8 cellular contexts compared by ENCODE assay signal in the genomic region with DNA sequence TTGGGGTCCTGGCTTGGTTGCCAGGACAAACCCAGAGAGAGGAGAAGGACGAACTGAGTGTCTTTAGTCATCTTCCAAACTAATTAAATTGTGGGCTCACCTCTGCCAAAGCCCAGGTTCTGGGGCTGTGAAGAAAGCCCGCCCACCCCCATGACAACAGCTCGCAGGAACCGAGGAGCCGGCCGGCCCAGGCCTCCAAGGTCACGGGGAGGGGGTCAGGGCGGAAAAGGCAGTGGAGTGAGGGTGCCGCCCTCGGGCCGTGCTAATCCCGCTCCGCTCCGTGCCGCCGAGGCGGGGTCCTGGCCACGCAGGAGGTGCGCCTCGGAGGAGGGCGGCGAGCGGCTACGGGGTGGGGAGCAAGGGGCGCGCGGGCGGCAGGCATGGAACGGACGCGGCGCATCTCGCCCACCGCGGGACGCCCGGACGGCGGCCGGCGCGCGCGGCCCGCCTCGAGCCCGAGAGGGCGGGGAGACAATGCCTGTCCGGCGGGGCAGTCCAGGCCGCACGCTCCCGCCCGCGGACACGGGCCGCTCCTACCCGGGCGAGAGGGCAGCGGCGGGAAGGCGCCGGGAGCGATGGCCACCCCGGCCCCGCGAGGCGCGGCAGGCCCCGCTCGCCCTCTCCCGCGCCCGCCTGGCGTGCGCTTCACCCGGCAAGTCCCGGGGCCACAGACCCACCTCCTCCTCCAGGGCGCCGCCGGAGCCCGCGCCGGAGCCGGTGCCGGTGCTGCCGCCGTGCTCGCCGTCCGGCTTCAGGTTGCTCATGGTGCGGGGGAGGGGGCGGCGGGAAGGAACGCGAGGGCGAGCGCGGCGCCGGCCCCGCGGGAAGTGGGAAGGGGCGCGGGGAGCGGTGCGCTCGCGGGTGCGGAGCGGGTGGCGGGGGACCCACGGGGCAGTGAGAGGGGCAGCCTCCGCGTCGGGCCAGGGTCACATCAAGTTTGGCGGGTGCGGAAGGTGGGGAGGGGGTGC. TPM values are rescaled to one million over a fixed set of nuclear protein-coding genes. Genes with fewer than 3 reads are reported as not detected.
DNase-seq lines count a peak whose midpoint lies in the region; ATAC-seq and TF ChIP-seq lines count a peak whose summit lies in the region.

No MANE protein-coding gene starts in this region.

- POLR2A ChIA-PET in Panc1 (lab: Charles Lee) = no interaction called here

- no TSS peak for BruUV-seq in Panc1 (replicated peaks; lab: Mats Ljungman, UMichigan)

- ATAC-seq in Panc1 (peak; percentile 65), HG03108 (IDR thresholded peaks at IDR 0.05; ENCODE audit: unreplicated experiment) (no peak), GM18861 (IDR thresholded peaks at IDR 0.05; ENCODE audit: unreplicated experiment) (no peak)
- peak; percentile 52 for ATAC-seq in effector memory CD8-positive, alpha-beta T cell (replicated peaks)

- H3K36me3 ChIP-seq in GM06990 (ENCODE audit: control insufficient read depth, insufficient read depth, low read length) (no peaks in the 10 kb centered on the region), Panc1 (ENCODE audit: control insufficient read depth, insufficient read depth, low read length) (no peaks in the 10 kb centered on the region), neural cell (ENCODE audit: insufficient read depth, low read length) (no peaks in the 10 kb centered on the region)

- peak overlapping the region; percentile 48 to 61 for H3K4me3 Mint-ChIP-seq in effector memory CD8-positive, alpha-beta T cell

- H3K4me3 ChIP-seq in GM06990 (replicated peaks; ENCODE audit: low read depth, low read length) (peak overlapping the region; percentile 51), Panc1 (ENCODE audit: low read depth in 2 of 2, low read length in 2 of 2) (peak overlapping the region; percentile 40 to 69), neural cell (ENCODE audit: low read length) (peak overlapping the region; percentile 56)

- H3K4me1 Mint-ChIP-seq in effector memory CD8-positive, alpha-beta T cell (ENCODE audit: low read depth in 2 of 2) = peaks cover 4 to 5% of the 10 kb centered on the region in 2 donors

- H4K20me1 ChIP-seq in neural cell (ENCODE audit: insufficient read depth) = no peaks in the 10 kb centered on the region

- H3K4me1 ChIP-seq in Panc1 (ENCODE audit: control insufficient read depth, insufficient read depth, low read length) = peaks cover 15% of the 10 kb centered on the region

- H3F3A ChIP-seq in neural cell (ENCODE audit: insufficient read depth, low read length, poor library complexity, severe bottlenecking) = no peaks in the 10 kb centered on the region

- H3K27ac Mint-ChIP-seq in effector memory CD8-positive, alpha-beta T cell = no peak overlapping the region

- no peak overlapping the region for H3K9ac ChIP-seq in neural cell (ENCODE audit: low read length)

- H3K9me3 ChIP-seq in Panc1 (ENCODE audit: control insufficient read depth, insufficient read depth, low read depth, low read length) (no peaks in the 10 kb centered on the region), neural cell (ENCODE audit: low read length) (no peaks in the 10 kb centered on the region)

- no peak for TF ChIP-seq CTCF in GM06990 (IDR thresholded peaks at IDR 0.05; ENCODE audit: insufficient read depth, low read length, poor library complexity, severe bottlenecking)
- no peak for TF ChIP-seq CTCF in Panc1 (IDR thresholded peaks at IDR 0.05)
- TF ChIP-seq CTCF in neural cell (IDR thresholded peaks at IDR 0.05; ENCODE audit: poor library complexity, severe bottlenecking) = no peak

- intact Hi-C loops in Panc1 (cut with micrococcal nuclease; ENCODE audit: unreplicated experiment) = no loop called here

- H3K27me3 Mint-ChIP-seq in effector memory CD8-positive, alpha-beta T cell = peaks cover 21 to 49% of the 10 kb centered on the region in 2 donors

- no peak for DNase-seq in GM06990 (ENCODE audit: extremely low read depth, insufficient read length)
- DNase-seq in Panc1 (ENCODE audit: low read depth, low spot score) = no peak
- DNase-seq in effector memory CD8-positive, alpha-beta T cell = peak in 1 of 3 experiments; percentile 11
- no peak for DNase-seq in pons (ENCODE audit: low spot score)
- DNase-seq in AG08395 (ENCODE audit: low spot score) = no peak

- H3K36me3 Mint-ChIP-seq in effector memory CD8-positive, alpha-beta T cell (ENCODE audit: insufficient read depth) = peaks cover 3% of the 10 kb centered on the region

- in situ Hi-C loops in Panc1 (cut with HindIII; ENCODE audit: low pct_unique_long_range_greater_than_20kb, low sequenced_read_pairs) = no loop called here

- no peaks in the 10 kb centered on the region for H3K79me2 ChIP-seq in neural cell (replicated peaks; ENCODE audit: insufficient read depth, low read length)

- H3K9me2 ChIP-seq in neural cell (ENCODE audit: insufficient read depth, low read length) = no peaks in the 10 kb centered on the region

- no peaks in the 10 kb centered on the region for H3K9me3 Mint-ChIP-seq in effector memory CD8-positive, alpha-beta T cell

- no peak overlapping the region for H3K4me2 ChIP-seq in neural cell (ENCODE audit: low read length)

- TF ChIP-seq RAD21 in neural cell (conservative IDR thresholded peaks at IDR 0.05) = no peak

- H3K27ac ChIP-seq in Panc1 (ENCODE audit: low read length) = peak overlapping the region; percentile 74
- H3K27ac ChIP-seq in neural cell (ENCODE audit: low read length) = no peak overlapping the region

- H3K27me3 ChIP-seq in GM06990 (replicated peaks; ENCODE audit: control insufficient read depth, insufficient read depth, low read length) = no peaks in the 10 kb centered on the region; the same call in 1 of the 2 replicates
- no peaks in the 10 kb centered on the region for H3K27me3 ChIP-seq in Panc1 (ENCODE audit: control insufficient read depth, insufficient read depth, low read length)
- H3K27me3 ChIP-seq in neural cell (ENCODE audit: insufficient read depth, low read depth, low read length) = peaks cover 33% of the 10 kb centered on the region

- no peak for TF ChIP-seq EP300 in neural cell (conservative IDR thresholded peaks at IDR 0.05; ENCODE audit: poor library complexity, severe bottlenecking)

- CTCF ChIA-PET in Panc1 (lab: Charles Lee) = interaction anchor here (0.5 kb wide), 1 partner anchor 46 kb away, joined by 5 read pairs; no protein-coding TSS in a partner anchor

- H2AFZ ChIP-seq in neural cell (ENCODE audit: low read depth, low read length) = no peak overlapping the region

TF ChIP-seq in neural cell, 6 proteins besides CTCF, POLR2A, EP300 and RAD21:
- TF ChIP-seq TAF1 (IDR thresholded peaks at IDR 0.05; ENCODE audit: low read depth) (no peak), MXI1 (conservative IDR thresholded peaks at IDR 0.05; ENCODE audit: poor library complexity, severe bottlenecking) (peak; percentile 20), SMC3 (conservative IDR thresholded peaks at IDR 0.05; ENCODE audit: poor library complexity) (no peak)
- TF ChIP-seq, protein P1, sequence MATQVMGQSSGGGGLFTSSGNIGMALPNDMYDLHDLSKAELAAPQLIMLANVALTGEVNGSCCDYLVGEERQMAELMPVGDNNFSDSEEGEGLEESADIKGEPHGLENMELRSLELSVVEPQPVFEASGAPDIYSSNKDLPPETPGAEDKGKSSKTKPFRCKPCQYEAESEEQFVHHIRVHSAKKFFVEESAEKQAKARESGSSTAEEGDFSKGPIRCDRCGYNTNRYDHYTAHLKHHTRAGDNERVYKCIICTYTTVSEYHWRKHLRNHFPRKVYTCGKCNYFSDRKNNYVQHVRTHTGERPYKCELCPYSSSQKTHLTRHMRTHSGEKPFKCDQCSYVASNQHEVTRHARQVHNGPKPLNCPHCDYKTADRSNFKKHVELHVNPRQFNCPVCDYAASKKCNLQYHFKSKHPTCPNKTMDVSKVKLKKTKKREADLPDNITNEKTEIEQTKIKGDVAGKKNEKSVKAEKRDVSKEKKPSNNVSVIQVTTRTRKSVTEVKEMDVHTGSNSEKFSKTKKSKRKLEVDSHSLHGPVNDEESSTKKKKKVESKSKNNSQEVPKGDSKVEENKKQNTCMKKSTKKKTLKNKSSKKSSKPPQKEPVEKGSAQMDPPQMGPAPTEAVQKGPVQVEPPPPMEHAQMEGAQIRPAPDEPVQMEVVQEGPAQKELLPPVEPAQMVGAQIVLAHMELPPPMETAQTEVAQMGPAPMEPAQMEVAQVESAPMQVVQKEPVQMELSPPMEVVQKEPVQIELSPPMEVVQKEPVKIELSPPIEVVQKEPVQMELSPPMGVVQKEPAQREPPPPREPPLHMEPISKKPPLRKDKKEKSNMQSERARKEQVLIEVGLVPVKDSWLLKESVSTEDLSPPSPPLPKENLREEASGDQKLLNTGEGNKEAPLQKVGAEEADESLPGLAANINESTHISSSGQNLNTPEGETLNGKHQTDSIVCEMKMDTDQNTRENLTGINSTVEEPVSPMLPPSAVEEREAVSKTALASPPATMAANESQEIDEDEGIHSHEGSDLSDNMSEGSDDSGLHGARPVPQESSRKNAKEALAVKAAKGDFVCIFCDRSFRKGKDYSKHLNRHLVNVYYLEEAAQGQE (IDR thresholded peaks at IDR 0.05; ENCODE audit: borderline replicate concordance) = no peak
TF ChIP-seq in neural cell: peak in this region for 1.

RNA-seq across cellular contexts. Expression of a gene that starts 0.5 kb away (rescaled TPM):
- 33.7 TPM for total RNA-seq in Panc1 (2021; ENCODE audit: unreplicated experiment)
- polyA plus RNA-seq in Panc1 (2012; ENCODE audit: insufficient read length) = 29.8 TPM
- polyA plus RNA-seq in neural cell = not detected in 2 replicates
- not detected in 2 replicates for polyA minus RNA-seq in neural cell

RNA-seq across cellular contexts. Expression of a gene that starts 50.6 kb away (rescaled TPM):
- total RNA-seq in Panc1 (2021; ENCODE audit: unreplicated experiment) = 38.6 TPM
- 12.6 TPM for polyA plus RNA-seq in Panc1 (2012; ENCODE audit: insufficient read length)
- 0.58 and 0.78 TPM in 2 replicates for polyA plus RNA-seq in neural cell
- polyA minus RNA-seq in neural cell = 0.23 and 0.49 TPM in 2 replicates

Comparison
In these comparisons a context has a peak if more than half of its experiments do, and no peak if none do; other contexts are left out.
1. ATAC-seq: peak in Panc1 (single experiment) and effector memory CD8-positive, alpha-beta T cell (single experiment); none in HG03108 (single experiment) and GM18861 (single experiment).
2. Peak in every context shown above with its lines, with median percentiles within 50 percentile points of each other: H3K4me3 ChIP-seq.